ENCODE assay signal across 8 cellular contexts in genomic region chr1:38006008-38006828, GRCh38. TPM values are rescaled to one million over a fixed set of nuclear protein-coding genes. Genes with fewer than 3 reads are reported as not detected.
DNase-seq lines count a peak whose midpoint lies in the region; ATAC-seq and TF ChIP-seq lines count a peak whose summit lies in the region.

No MANE protein-coding gene starts in this region.

- intact Hi-C loops in activated T-helper 1 cell treated with anti-CD3 and anti-CD28 coated beads, Interleukin-12 subunit alpha, Interleukin-12 subunit beta, Interleukin-2, Interleukin-4 antibody, amounts not matched to agents 30 ng/mL and 10 ng/mL and 1 ng/mL, durations not matched to agents 14 hours and 24 hours and 36 hours (cut with micrococcal nuclease), result loop anchor here (10.0 kb wide), 1 partner anchor 531 kb away; the partner anchor contains the start of gene ZC3H12A
- intact Hi-C loops in spleen (cut with DNase I; ENCODE audit: low total_unique reads), result no loop called here

- no peak for TF ChIP-seq POLR2A in spleen (IDR thresholded peaks at IDR 0.05)

- DNase-seq in HFFc6, result no peak
- DNase-seq in activated T-helper 1 cell treated with anti-CD3 and anti-CD28 coated beads, Interleukin-12 subunit alpha, Interleukin-12 subunit beta, Interleukin-2, Interleukin-4 antibody, amounts not matched to agents 30 ng/mL and 10 ng/mL and 1 ng/mL, durations not matched to agents 14 hours and 24 hours and 36 hours (ENCODE audit: low spot score), result no peak
- no peak for DNase-seq in spleen
- no peak for DNase-seq in activated CD4-positive, alpha-beta T cell treated with anti-CD3 and anti-CD28 coated beads, Interleukin-2, amount 50 U/mL, for 4 hours

- peak overlapping the region; percentile 60 for H3K4me3 Mint-ChIP-seq in HFFc6
- H3K4me3 Mint-ChIP-seq in activated T-helper 1 cell treated with anti-CD3 and anti-CD28 coated beads, Interleukin-12 subunit alpha, Interleukin-12 subunit beta, Interleukin-2, Interleukin-4 antibody, amounts not matched to agents 30 ng/mL and 10 ng/mL and 1 ng/mL, durations not matched to agents 14 hours and 24 hours and 36 hours, result peak overlapping the region; percentile 72

- no peak overlapping the region for H3K27ac Mint-ChIP-seq in HFFc6
- H3K27ac Mint-ChIP-seq in activated T-helper 1 cell treated with anti-CD3 and anti-CD28 coated beads, Interleukin-12 subunit alpha, Interleukin-12 subunit beta, Interleukin-2, Interleukin-4 antibody, amounts not matched to agents 30 ng/mL and 10 ng/mL and 1 ng/mL, durations not matched to agents 14 hours and 24 hours and 36 hours, result peak overlapping the region; percentile 63

- peaks cover 3% of the 10 kb centered on the region; the same call in 1 of the 2 replicates for H3K27me3 Mint-ChIP-seq in HFFc6 (ENCODE audit: insufficient read depth)
- no peaks in the 10 kb centered on the region for H3K27me3 Mint-ChIP-seq in activated T-helper 1 cell treated with anti-CD3 and anti-CD28 coated beads, Interleukin-12 subunit alpha, Interleukin-12 subunit beta, Interleukin-2, Interleukin-4 antibody, amounts not matched to agents 30 ng/mL and 10 ng/mL and 1 ng/mL, durations not matched to agents 14 hours and 24 hours and 36 hours (ENCODE audit: insufficient read depth)

- H3K4me1 ChIP-seq in iPS-18a (ENCODE audit: control insufficient read depth, low read depth, low read length) (peaks cover 30% of the 10 kb centered on the region), spleen (peaks cover 0 to 59% (median 23%) of the 10 kb centered on the region in 6 donors)

- H3K27ac ChIP-seq in iPS-18a (ENCODE audit: low read length) (no peak overlapping the region), spleen (peak overlapping the region in 6 of 8 donors; percentile 57 to 91 (median 76))

- H3K36me3 Mint-ChIP-seq in HFFc6 (ENCODE audit: low read depth), result no peaks in the 10 kb centered on the region
- H3K36me3 Mint-ChIP-seq in activated T-helper 1 cell treated with anti-CD3 and anti-CD28 coated beads, Interleukin-12 subunit alpha, Interleukin-12 subunit beta, Interleukin-2, Interleukin-4 antibody, amounts not matched to agents 30 ng/mL and 10 ng/mL and 1 ng/mL, durations not matched to agents 14 hours and 24 hours and 36 hours (ENCODE audit: low read depth), result peaks cover 5% of the 10 kb centered on the region

- H3K9me3 Mint-ChIP-seq in HFFc6, result no peaks in the 10 kb centered on the region
- no peaks in the 10 kb centered on the region for H3K9me3 Mint-ChIP-seq in activated T-helper 1 cell treated with anti-CD3 and anti-CD28 coated beads, Interleukin-12 subunit alpha, Interleukin-12 subunit beta, Interleukin-2, Interleukin-4 antibody, amounts not matched to agents 30 ng/mL and 10 ng/mL and 1 ng/mL, durations not matched to agents 14 hours and 24 hours and 36 hours

- 63 to 72% (median 70%) methylated on average over 12 of the region's 12 CpGs for WGBS in spleen, 5 donors

- H3K36me3 ChIP-seq in iPS-18a (ENCODE audit: control insufficient read depth, low read depth, low read length) (no peaks in the 10 kb centered on the region), spleen (no peaks in the 10 kb centered on the region)

- H3K4me3 ChIP-seq in iPS-18a (ENCODE audit: low read length) (peak overlapping the region; percentile 61), spleen (peak overlapping the region in 4 of 8 donors; percentile 52 to 76 (median 58))

- H3K4me1 Mint-ChIP-seq in HFFc6 (ENCODE audit: low read depth), result peaks cover 37% of the 10 kb centered on the region
- peaks cover 48% of the 10 kb centered on the region for H3K4me1 Mint-ChIP-seq in activated T-helper 1 cell treated with anti-CD3 and anti-CD28 coated beads, Interleukin-12 subunit alpha, Interleukin-12 subunit beta, Interleukin-2, Interleukin-4 antibody, amounts not matched to agents 30 ng/mL and 10 ng/mL and 1 ng/mL, durations not matched to agents 14 hours and 24 hours and 36 hours (ENCODE audit: low read depth)

- TF ChIP-seq CTCF in HFFc6 (IDR thresholded peaks at IDR 0.05), result no peak
- no peak for TF ChIP-seq CTCF in spleen (IDR thresholded peaks at IDR 0.05 in 8 of 11, conservative IDR thresholded peaks at IDR 0.05 in 3 of 11)

- peaks cover 8% of the 10 kb centered on the region for H3K27me3 ChIP-seq in iPS-18a (ENCODE audit: control insufficient read depth, insufficient read depth, low read length)
- H3K27me3 ChIP-seq in spleen (replicated peaks in 1 of 7), result peaks cover 0 to 26% (median 6%) of the 10 kb centered on the region in 7 donors

- ATAC-seq in HG03095 (IDR thresholded peaks at IDR 0.05; ENCODE audit: unreplicated experiment) (no peak), GM18498 (IDR thresholded peaks at IDR 0.05; ENCODE audit: unreplicated experiment) (no peak)
- ATAC-seq in activated CD4-positive, CD25-positive, alpha-beta regulatory T cell treated with anti-CD3 and anti-CD28 coated beads, Interleukin-2, amount 50 U/mL, for 24 hours, result no peak

- H3K9me3 ChIP-seq in iPS-18a (ENCODE audit: control insufficient read depth, low read depth, low read length), result no peaks in the 10 kb centered on the region
- no peaks in the 10 kb centered on the region for H3K9me3 ChIP-seq in spleen

- H3K9ac ChIP-seq in iPS-18a (ENCODE audit: low read length), result no peak overlapping the region

RNA-seq across cellular contexts. Expression of gene FHL3, which starts 0.9 kb away (rescaled TPM):
- 10 to 100 TPM; 29.4 to 40.9 (median 33.2) TPM for total RNA-seq in HFFc6 (2021; fragmentation: NEBNext Ultra II Directional; extraction: Animal tissue kit (Norgen Biotek cat#: 25700))
- 32.5 and 35.7 TPM in 2 replicates for total RNA-seq in activated T-helper 1 cell treated with anti-CD3 and anti-CD28 coated beads, Interleukin-12 subunit alpha, Interleukin-12 subunit beta, Interleukin-2, Interleukin-4 antibody, amounts not matched to agents 30 ng/mL and 10 ng/mL and 1 ng/mL, durations not matched to agents 14 hours and 24 hours and 36 hours
- total RNA-seq in spleen, result 10 to 100 TPM; 13.0 to 39.9 (median 19.5) TPM
- 10 to 100 TPM in 1 of 3 donors, 1 to 10 TPM in 2; 8.6 to 14.0 (median 9.3) TPM for polyA plus RNA-seq in spleen

RNA-seq across cellular contexts. Expression of gene UTP11, which starts 6.3 kb away (rescaled TPM):
- 10 to 100 TPM; 41.4 to 57.1 (median 49.2) TPM for total RNA-seq in HFFc6 (2021; fragmentation: NEBNext Ultra II Directional; extraction: Animal tissue kit (Norgen Biotek cat#: 25700))
- 106 and 108 TPM in 2 replicates for total RNA-seq in activated T-helper 1 cell treated with anti-CD3 and anti-CD28 coated beads, Interleukin-12 subunit alpha, Interleukin-12 subunit beta, Interleukin-2, Interleukin-4 antibody, amounts not matched to agents 30 ng/mL and 10 ng/mL and 1 ng/mL, durations not matched to agents 14 hours and 24 hours and 36 hours
- 10 to 100 TPM; 19.2 to 51.4 (median 23.7) TPM for total RNA-seq in spleen
- polyA plus RNA-seq in spleen, result 10 to 100 TPM; 12.5 to 21.0 (median 20.6) TPM

RNA-seq across cellular contexts. Expression of gene SF3A3, which starts 16.4 kb away (rescaled TPM):
- total RNA-seq in HFFc6 (2021; fragmentation: NEBNext Ultra II Directional; extraction: Animal tissue kit (Norgen Biotek cat#: 25700)), result 10 to 100 TPM; 71.6 to 91.6 (median 81.3) TPM
- 136 and 138 TPM in 2 replicates for total RNA-seq in activated T-helper 1 cell treated with anti-CD3 and anti-CD28 coated beads, Interleukin-12 subunit alpha, Interleukin-12 subunit beta, Interleukin-2, Interleukin-4 antibody, amounts not matched to agents 30 ng/mL and 10 ng/mL and 1 ng/mL, durations not matched to agents 14 hours and 24 hours and 36 hours
- 10 to 100 TPM; 44.5 to 64.3 (median 53.6) TPM for total RNA-seq in spleen
- 10 to 100 TPM; 19.7 to 24.9 (median 22.1) TPM for polyA plus RNA-seq in spleen

RNA-seq across cellular contexts. Expression of gene POU3F1, which starts 40.4 kb away (rescaled TPM):
- total RNA-seq in HFFc6 (2021; fragmentation: NEBNext Ultra II Directional; extraction: Animal tissue kit (Norgen Biotek cat#: 25700)), result under 1 TPM in 1 of 6 experiments, not detected in 5; 0.11 TPM
- total RNA-seq in activated T-helper 1 cell treated with anti-CD3 and anti-CD28 coated beads, Interleukin-12 subunit alpha, Interleukin-12 subunit beta, Interleukin-2, Interleukin-4 antibody, amounts not matched to agents 30 ng/mL and 10 ng/mL and 1 ng/mL, durations not matched to agents 14 hours and 24 hours and 36 hours, result 1.5 and 1.8 TPM in 2 replicates
- total RNA-seq in spleen, result under 1 TPM in 4 of 7 donors, not detected in 3; 0.17 to 0.60 (median 0.30) TPM
- under 1 TPM; 0.07 to 0.38 (median 0.08) TPM for polyA plus RNA-seq in spleen

RNA-seq across cellular contexts. Expression of gene INPP5B, which starts 59.4 kb away (rescaled TPM):
- total RNA-seq in HFFc6 (2021; fragmentation: NEBNext Ultra II Directional; extraction: Animal tissue kit (Norgen Biotek cat#: 25700)), result 10 to 100 TPM in 4 of 6 experiments, 1 to 10 TPM in 2; 9.6 to 16.0 (median 12.7) TPM
- 23.6 and 27.2 TPM in 2 replicates for total RNA-seq in activated T-helper 1 cell treated with anti-CD3 and anti-CD28 coated beads, Interleukin-12 subunit alpha, Interleukin-12 subunit beta, Interleukin-2, Interleukin-4 antibody, amounts not matched to agents 30 ng/mL and 10 ng/mL and 1 ng/mL, durations not matched to agents 14 hours and 24 hours and 36 hours
- 10 to 100 TPM; 31.0 to 70.7 (median 45.0) TPM for total RNA-seq in spleen
- 10 to 100 TPM; 11.4 to 27.5 (median 19.0) TPM for polyA plus RNA-seq in spleen
